ENCODE assay signal across 8 cellular contexts in genomic region chr10:58385784-58386112, GRCh38. TPM values are rescaled to one million over a fixed set of nuclear protein-coding genes. Genes with fewer than 3 reads are reported as not detected.
DNase-seq lines count a peak whose midpoint lies in the region; ATAC-seq and TF ChIP-seq lines count a peak whose summit lies in the region.

No MANE protein-coding gene starts in this region.

- H3K9me3 ChIP-seq in MM.1S (replicated peaks; ENCODE audit: insufficient read depth, low read length) (no peaks in the 10 kb centered on the region), adrenal gland (replicated peaks in 1 of 3) (no peaks in the 10 kb centered on the region), hepatocyte (ENCODE audit: low read depth) (no peaks in the 10 kb centered on the region)

- H3K79me2 ChIP-seq in GM23338 (replicated peaks; ENCODE audit: insufficient read depth), result peaks cover 46% of the 10 kb centered on the region
- H3K79me2 ChIP-seq in MM.1S (ENCODE audit: low read length), result peaks cover 54% of the 10 kb centered on the region
- H3K79me2 ChIP-seq in hepatocyte, result peaks cover 41% of the 10 kb centered on the region

- intact Hi-C loops in adrenal gland (cut with DNase I), result loop anchor here (5.0 to 10.0 kb wide), 3 partner anchors 48 to 81 kb away; partner anchors contain the start of gene UBE2D1 (in 2 of the 2)

- H3K27me3 ChIP-seq in GM23338 (ENCODE audit: insufficient read depth) (no peaks in the 10 kb centered on the region), MM.1S (replicated peaks; ENCODE audit: insufficient read depth, low read length) (no peaks in the 10 kb centered on the region), adrenal gland (no peaks in the 10 kb centered on the region), hepatocyte (no peaks in the 10 kb centered on the region)

- no peak for TF ChIP-seq CTCF in GM23338 (conservative IDR thresholded peaks at IDR 0.05; ENCODE audit: low read depth in 2 of 2)
- no peak for TF ChIP-seq CTCF in MM.1S (IDR thresholded peaks at IDR 0.05; ENCODE audit: low read length)
- TF ChIP-seq CTCF in adrenal gland (IDR thresholded peaks at IDR 0.05), result no peak
- no peak for TF ChIP-seq CTCF in hepatocyte (IDR thresholded peaks at IDR 0.05; ENCODE audit: poor library complexity)

- WGBS in adrenal gland, 4 donors, result 1 to 2% (median 1%) methylated on average over 13 to 15 of the region's 15 CpGs
- WGBS in hepatocyte (ENCODE audit: low lambda C conversion rate, missing lambda C conversion rate), result 1% methylated on average over 15 of the region's 15 CpGs

- DNase-seq in NCI-H510A treated with DMSO at 0.1 percent for 48 hours (lab: John Stamatoyannopoulos, UW), result peak; percentile 25
- DNase-seq in NCI-H510A (lab: John Stamatoyannopoulos, UW), result no peak
- DNase-seq in GM23338 (ENCODE audit: low spot score), result peak; percentile 74
- peak; percentile 21 for DNase-seq in MM.1S
- DNase-seq in adrenal gland, result peak in 5 of 7 donors; percentile 19 to 54 (median 25)
- peak; percentile 65 for DNase-seq in hepatocyte (ENCODE audit: low spot score)
- no peak for DNase-seq in skeletal muscle cell (ENCODE audit: low read depth)
- DNase-seq in GF-D8 (lab: John Stamatoyannopoulos, UW), result no peak

- H3K27ac ChIP-seq in GM23338 (ENCODE audit: low read depth), result peak overlapping the region; percentile 96
- H3K27ac ChIP-seq in MM.1S (ENCODE audit: low read length), result peak overlapping the region; percentile 79; the same call in 1 of the 2 replicates
- peak overlapping the region in 4 of 5 donors; percentile 65 to 93 (median 90) for H3K27ac ChIP-seq in adrenal gland
- peak overlapping the region; percentile 95 for H3K27ac ChIP-seq in hepatocyte

- H3K4me2 ChIP-seq in GM23338 (peak overlapping the region; percentile 94), MM.1S (ENCODE audit: low read depth, low read length) (peak overlapping the region; percentile 88), hepatocyte (peak overlapping the region; percentile 87)

- H3K4me1 ChIP-seq in GM23338 (ENCODE audit: insufficient read depth) (peaks cover 14% of the 10 kb centered on the region), MM.1S (ENCODE audit: low read length) (peaks cover 20% of the 10 kb centered on the region), adrenal gland (replicated peaks in 1 of 2) (peaks cover 0 to 26% of the 10 kb centered on the region in 2 donors), hepatocyte (ENCODE audit: insufficient read depth) (peaks cover 10% of the 10 kb centered on the region)

- peak overlapping the region; percentile 99 for H3K27ac Mint-ChIP-seq in GM23338

- peaks cover 8% of the 10 kb centered on the region for H3K4me1 Mint-ChIP-seq in GM23338

- H3K36me3 ChIP-seq in GM23338 (ENCODE audit: insufficient read depth), result peaks cover 34% of the 10 kb centered on the region
- peaks cover 15% of the 10 kb centered on the region; the same call in 1 of the 2 replicates for H3K36me3 ChIP-seq in MM.1S (replicated peaks; ENCODE audit: insufficient read depth, low read length)
- peaks cover 0 to 35% of the 10 kb centered on the region in 2 donors for H3K36me3 ChIP-seq in adrenal gland (replicated peaks in 1 of 2)
- H3K36me3 ChIP-seq in hepatocyte (replicated peaks; ENCODE audit: insufficient read depth, low read depth), result no peaks in the 10 kb centered on the region

- H3K4me3 ChIP-seq in GM23338 (peak overlapping the region; percentile 97), MM.1S (ENCODE audit: low read length) (peak overlapping the region; percentile 84), adrenal gland (peak overlapping the region; percentile 24 to 97 (median 76)), hepatocyte (peak overlapping the region; percentile 80), skeletal muscle cell (ENCODE audit: low read depth, low read length) (peak overlapping the region; percentile 95)

- TF ChIP-seq POLR2A in adrenal gland (IDR thresholded peaks at IDR 0.05), result no peak

- H3K4me3 Mint-ChIP-seq in GM23338, result peak overlapping the region; percentile 100

- no peaks in the 10 kb centered on the region for H3K9me3 Mint-ChIP-seq in GM23338

- H3F3A ChIP-seq in GM23338 (replicated peaks; ENCODE audit: low read depth) (no peaks in the 10 kb centered on the region), MM.1S (ENCODE audit: insufficient read depth, low read length) (peaks cover 12% of the 10 kb centered on the region)

- H2AFZ ChIP-seq in GM23338, result peak overlapping the region; percentile 88; the same call in 1 of the 2 replicates
- H2AFZ ChIP-seq in MM.1S (ENCODE audit: low read length), result peak overlapping the region; percentile 69
- H2AFZ ChIP-seq in hepatocyte, result peak overlapping the region; percentile 90

- H3K27me3 Mint-ChIP-seq in GM23338 (ENCODE audit: insufficient read depth, low read depth, poor library complexity), result peaks cover 8% of the 10 kb centered on the region

- peaks cover 47% of the 10 kb centered on the region for H3K36me3 Mint-ChIP-seq in GM23338 (ENCODE audit: low read depth)

- H3K9ac ChIP-seq in MM.1S (ENCODE audit: low read length), result peak overlapping the region; percentile 86

- ATAC-seq in GM23338, result peak; percentile 58

- H4K20me1 ChIP-seq in GM23338 (replicated peaks; ENCODE audit: insufficient read depth) (peaks cover 15% of the 10 kb centered on the region), MM.1S (ENCODE audit: insufficient read depth, low read length) (no peaks in the 10 kb centered on the region), hepatocyte (ENCODE audit: insufficient read depth, poor library complexity, severe bottlenecking) (no peaks in the 10 kb centered on the region)

- H3K9me2 ChIP-seq in GM23338 (ENCODE audit: insufficient read depth) (no peaks in the 10 kb centered on the region), MM.1S (replicated peaks; ENCODE audit: insufficient read depth, low read length) (no peaks in the 10 kb centered on the region), hepatocyte (replicated peaks; ENCODE audit: insufficient read depth) (no peaks in the 10 kb centered on the region)

TF ChIP-seq in GM23338, 12 proteins besides CTCF, POLR2A, EP300 and RAD21:
- TF ChIP-seq JUNB (IDR thresholded peaks at IDR 0.05; ENCODE audit: unreplicated experiment) (no peak), ZNF331 (CRISPR knock-in tag; IDR thresholded peaks at IDR 0.05; ENCODE audit: low read depth) (no peak), NANOG (IDR thresholded peaks at IDR 0.05; ENCODE audit: borderline replicate concordance) (no peak), REST (IDR thresholded peaks at IDR 0.05; ENCODE audit: unreplicated experiment) (no peak)

RNA-seq across cellular contexts. Expression of gene TFAM, which starts 0.5 kb away (rescaled TPM):
- total RNA-seq in GM23338 (2014; rRNA removed; shearing (Covaris generic)), result 47.7 and 54.2 TPM in 2 replicates
- polyA plus RNA-seq in GM23338 (2016; fragmentation: Nextera tagmentation; extraction: Ambion mirVana) (139 and 156 TPM in 2 replicates), adrenal gland (10 to 100 TPM in 1 of 3 donors, 1 to 10 TPM in 2; 4.3 to 35.0 (median 5.8) TPM), hepatocyte (23.6 and 27.7 TPM in 2 replicates)
- total RNA-seq in adrenal gland (10 to 100 TPM; 16.2 to 52.6 (median 34.2) TPM), hepatocyte (26.0 and 41.6 TPM in 2 replicates)

RNA-seq across cellular contexts. Expression of gene UBE2D1, which starts 50.9 kb away (rescaled TPM):
- 39.5 and 43.3 TPM in 2 replicates for total RNA-seq in GM23338 (2014; rRNA removed; shearing (Covaris generic))
- polyA plus RNA-seq in GM23338 (2016; fragmentation: Nextera tagmentation; extraction: Ambion mirVana) (55.5 and 64.9 TPM in 2 replicates), adrenal gland (10 to 100 TPM in 2 of 3 donors, 1 to 10 TPM in 1; 9.2 to 25.2 (median 16.5) TPM), hepatocyte (19.2 and 22.1 TPM in 2 replicates)
- total RNA-seq in adrenal gland (10 to 100 TPM; 11.5 to 33.8 (median 21.1) TPM), hepatocyte (26.6 and 28.7 TPM in 2 replicates)

Comparison
In these comparisons a context has a peak if more than half of its experiments do, and no peak if none do; other contexts are left out.
1. DNase-seq: peak in NCI-H510A treated with DMSO at 0.1 percent for 48 hours (single experiment), GM23338 (single experiment), MM.1S (single experiment), adrenal gland (5 of 7) and hepatocyte (single experiment); none in NCI-H510A (single experiment), skeletal muscle cell (single experiment) and GF-D8 (single experiment).
2. Peak in every context shown above with its lines, with median percentiles within 50 percentile points of each other: H2AFZ ChIP-seq, H3K27ac ChIP-seq, H3K4me2 ChIP-seq and H3K4me3 ChIP-seq.